In the genomic region with DNA sequence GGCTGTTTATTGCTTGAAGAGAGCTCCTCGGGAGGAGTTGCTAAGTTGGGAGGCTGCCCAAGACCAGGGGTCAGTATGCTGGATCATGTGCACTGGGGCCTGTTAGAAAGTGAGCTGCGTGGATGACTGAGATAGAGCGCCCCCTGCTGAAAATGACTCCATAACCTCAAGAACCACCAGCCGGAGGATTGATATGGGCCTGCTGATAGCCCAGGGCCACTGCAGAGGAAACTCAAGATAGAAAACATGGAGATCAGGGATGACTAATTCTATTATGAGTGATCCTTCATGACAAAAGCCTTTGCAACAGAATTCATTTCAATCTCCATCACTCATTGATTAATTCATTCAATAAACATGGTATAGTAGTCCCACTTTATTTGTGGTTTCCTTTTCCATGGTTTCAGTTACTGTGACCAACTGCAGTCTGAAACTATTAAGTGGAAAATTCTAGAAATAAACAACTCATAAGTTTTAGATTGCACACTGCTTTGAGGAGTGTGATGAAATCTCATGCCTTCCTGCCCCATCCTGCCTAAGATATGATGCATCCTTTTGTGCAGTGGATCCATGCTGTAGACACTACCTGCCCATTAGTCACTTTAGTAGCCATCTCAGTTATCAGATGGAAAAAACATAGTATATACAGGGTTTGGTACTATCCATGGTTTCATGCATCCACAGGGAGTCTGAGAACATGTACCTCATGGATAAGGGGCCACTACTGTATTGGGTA, we compare ENCODE assay signal across 8 cellular contexts.
DNase-seq lines count a peak whose midpoint lies in the region; ATAC-seq and TF ChIP-seq lines count a peak whose summit lies in the region.

No MANE protein-coding gene starts in this region.

- H3K27ac ChIP-seq in esophagus muscularis mucosa (replicated peaks in 1 of 4): no peak overlapping the region

- POLR2A ChIA-PET in activated CD4-positive, alpha-beta memory T cell treated with anti-CD3 and anti-CD28 coated beads, Interleukin-2, amount 10 ng/mL, durations not matched to agents 7 days and 5 days (lab: Charles Lee): no interaction called here

- intact Hi-C loops in esophagus muscularis mucosa (cut with DNase I): loop anchor here (5.0 kb wide), 1 partner anchor 323 kb away; no protein-coding TSS in a partner anchor

- no peaks in the 10 kb centered on the region for H3K9me3 Mint-ChIP-seq in activated CD4-positive, alpha-beta memory T cell treated with anti-CD3 and anti-CD28 coated beads, Interleukin-2, amount 10 ng/mL, durations not matched to agents 7 days and 5 days

- peak; percentile 68 for ATAC-seq in GM18505 (IDR thresholded peaks at IDR 0.05; ENCODE audit: unreplicated experiment)

- H3K4me3 Mint-ChIP-seq in activated CD4-positive, alpha-beta memory T cell treated with anti-CD3 and anti-CD28 coated beads, Interleukin-2, amount 10 ng/mL, durations not matched to agents 7 days and 5 days: no peak overlapping the region

- H3K9me3 ChIP-seq in esophagus muscularis mucosa: no peaks in the 10 kb centered on the region

- no peak for TF ChIP-seq EP300 in esophagus muscularis mucosa (IDR thresholded peaks at IDR 0.05)

- H3K27me3 Mint-ChIP-seq in activated CD4-positive, alpha-beta memory T cell treated with anti-CD3 and anti-CD28 coated beads, Interleukin-2, amount 10 ng/mL, durations not matched to agents 7 days and 5 days: no peaks in the 10 kb centered on the region

- peak; percentile 7 for DNase-seq in Ammon's horn (ENCODE audit: low spot score)
- DNase-seq in NCI-H1105 treated with DMSO at 0.1 percent for 48 hours (lab: John Stamatoyannopoulos, UW): peak; percentile 15
- peak; percentile 33 for DNase-seq in activated CD4-positive, alpha-beta memory T cell treated with anti-CD3 and anti-CD28 coated beads, Interleukin-2, amount 10 ng/mL, durations not matched to agents 7 days and 5 days
- no peak for DNase-seq in esophagus muscularis mucosa (ENCODE audit: extremely low spot score)
- peak; percentile 19 for DNase-seq in pons (ENCODE audit: low spot score)
- no peak for DNase-seq in A172 (ENCODE audit: low spot score)
- DNase-seq in 8988T: no peak

- no peaks in the 10 kb centered on the region for H3K27me3 ChIP-seq in esophagus muscularis mucosa

- TF ChIP-seq CTCF in esophagus muscularis mucosa (IDR thresholded peaks at IDR 0.05): peak in 2 of 3 experiments; percentile 24 to 30

- CTCF ChIA-PET in activated CD4-positive, alpha-beta memory T cell treated with anti-CD3 and anti-CD28 coated beads, Interleukin-2, amount 10 ng/mL, durations not matched to agents 7 days and 5 days (lab: Charles Lee): interaction anchor here (0.6 to 2.3 kb wide), 13 partner anchors 9 to 928 kb away, joined by 3 to 9 read pairs (median 4); a partner anchor contains a TSS

- H3K27ac Mint-ChIP-seq in activated CD4-positive, alpha-beta memory T cell treated with anti-CD3 and anti-CD28 coated beads, Interleukin-2, amount 10 ng/mL, durations not matched to agents 7 days and 5 days: no peak overlapping the region

- WGBS in esophagus muscularis mucosa: 24% methylated on average over 4 of the region's 4 CpGs

- TF ChIP-seq POLR2A in GM18505 (IDR thresholded peaks at IDR 0.05; ENCODE audit: borderline replicate concordance, extremely low read depth, insufficient read depth, insufficient read length): no peak
- no peak for TF ChIP-seq POLR2A in esophagus muscularis mucosa (IDR thresholded peaks at IDR 0.05; ENCODE audit: low read depth)

- no peaks in the 10 kb centered on the region for H3K36me3 ChIP-seq in esophagus muscularis mucosa

- H3K36me3 Mint-ChIP-seq in activated CD4-positive, alpha-beta memory T cell treated with anti-CD3 and anti-CD28 coated beads, Interleukin-2, amount 10 ng/mL, durations not matched to agents 7 days and 5 days (ENCODE audit: low read depth): no peaks in the 10 kb centered on the region

- no peak overlapping the region for H3K4me3 ChIP-seq in esophagus muscularis mucosa

- H3K4me1 ChIP-seq in esophagus muscularis mucosa: no peaks in the 10 kb centered on the region

- no peaks in the 10 kb centered on the region for H3K4me1 Mint-ChIP-seq in activated CD4-positive, alpha-beta memory T cell treated with anti-CD3 and anti-CD28 coated beads, Interleukin-2, amount 10 ng/mL, durations not matched to agents 7 days and 5 days

Comparison
In these comparisons a context has a peak if more than half of its experiments do, and no peak if none do; other contexts are left out.
1. DNase-seq: peak in Ammon's horn (single experiment), NCI-H1105 treated with DMSO at 0.1 percent for 48 hours (single experiment), activated CD4-positive, alpha-beta memory T cell treated with anti-CD3 and anti-CD28 coated beads, Interleukin-2, amount 10 ng/mL, durations not matched to agents 7 days and 5 days (single experiment) and pons (single experiment); none in esophagus muscularis mucosa (single experiment), A172 (single experiment) and 8988T (single experiment).